ENCODE assay signal across 1 cellular context in the genomic region with DNA sequence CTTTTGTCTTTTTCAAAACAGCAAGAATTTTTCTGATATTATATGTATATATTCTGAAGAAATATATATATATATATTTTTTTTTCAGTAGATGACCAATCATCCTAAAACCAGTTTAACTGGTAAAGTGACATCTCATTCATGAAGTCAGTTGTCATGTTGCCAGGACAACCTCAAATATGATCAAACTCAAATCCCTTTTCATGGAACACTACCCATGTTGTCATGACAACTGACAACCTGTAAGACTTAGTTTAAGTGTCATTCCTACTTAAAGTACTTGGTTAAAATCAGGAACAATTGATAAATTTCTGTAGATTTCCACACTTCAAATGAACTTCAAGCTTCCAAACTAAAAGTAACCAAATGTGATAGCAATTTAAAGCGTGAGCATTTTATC.
TF ChIP-seq lines count a peak whose summit lies in the region.

No MANE protein-coding gene starts in this region.

TF ChIP-seq in SK-N-SH, 30 proteins besides CTCF, POLR2A, EP300 and RAD21 (continued from another document):
- no peak for TF ChIP-seq EZH2phosphoT487 (IDR thresholded peaks at IDR 0.05; ENCODE audit: borderline replicate concordance, low read depth)
- TF ChIP-seq RCOR1 (IDR thresholded peaks at IDR 0.05; ENCODE audit: low read length) = no peak
- TF ChIP-seq RXRA (IDR thresholded peaks at IDR 0.05; ENCODE audit: borderline replicate concordance, low read depth) = no peak
TF ChIP-seq in SK-N-SH: peak in this region for 0.
